ENCODE assay signal across 13 cellular contexts in the genomic region with DNA sequence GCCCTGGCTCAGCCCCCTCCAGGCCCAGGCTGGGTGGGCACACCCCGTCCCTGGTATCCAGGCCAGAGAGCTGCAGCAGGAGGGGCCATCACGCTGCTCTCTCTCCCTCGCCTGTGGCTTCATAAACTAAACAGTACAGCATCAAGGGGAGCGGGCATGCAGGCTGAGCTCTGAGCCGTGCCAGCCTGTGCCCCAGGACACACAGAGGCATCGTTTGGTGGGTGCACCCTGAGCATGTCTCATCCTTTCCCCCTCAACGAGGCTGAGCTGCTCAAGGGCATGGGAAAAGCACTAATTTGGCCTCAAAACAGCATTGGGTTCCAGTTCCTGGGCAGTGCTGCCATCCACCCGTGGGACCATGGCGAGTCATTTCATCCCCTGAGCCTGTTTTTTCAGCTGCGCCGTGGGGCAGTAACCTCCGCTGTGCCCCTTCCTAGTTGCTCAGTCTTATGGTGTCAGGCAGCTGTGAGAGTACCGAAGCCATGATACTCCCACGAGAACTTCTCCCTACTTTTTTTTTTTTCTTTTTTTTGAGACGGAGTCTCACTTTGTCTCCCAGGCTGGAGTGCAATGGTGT.
A peak's percentile ranks its signal among the peaks of the same experiment; 100 is the strongest.
DNase-seq lines count a peak whose midpoint lies in the region; ATAC-seq and TF ChIP-seq lines count a peak whose summit lies in the region.
"Had no signal": no experiment of that assay in that cellular context is flagged by ENCODE, and none has a peak within 500 bp of the region (broad histone marks: within the 10 kb centered on the region; RNA-seq: fewer than 3 reads in every experiment).

No MANE protein-coding gene starts in this region.

- intact Hi-C loops in Right ventricle myocardium inferior (cut with DNase I): loop anchor here (1.0 to 5.0 kb wide), 3 partner anchors 46 to 409 kb away; no protein-coding TSS in a partner anchor
- intact Hi-C loops in esophagus muscularis mucosa (cut with DNase I): no loop called here
- intact Hi-C loops in upper lobe of right lung (cut with DNase I): no loop called here

- DNase-seq in cardiac muscle cell (ENCODE audit: low read depth in 1 of 2, low spot score in 1 of 2) (no peak), Right ventricle myocardium inferior (ENCODE audit: missing footprints) (no peak), esophagus muscularis mucosa (ENCODE audit: extremely low spot score) (no peak), omental fat pad (ENCODE audit: low spot score) (peak; percentile 17), upper lobe of right lung (peak; percentile 83), NCI-H524 (lab: John Stamatoyannopoulos, UW) (no peak), D341Med (ENCODE audit: low spot score) (no peak), GM19240 (ENCODE audit: insufficient read length, low spot score) (no peak)
- DNase-seq: activated naive CD8-positive, alpha-beta T cell treated with anti-CD3 and anti-CD28 coated beads, Interleukin-2, amount 10 ng/mL, durations not matched to agents 7 days and 5 days; DMS79 treated with DMSO at 0.1 percent for 48 hours; NCI-H1092 treated with DMSO at 0.1 percent for 48 hours; NCI-H524 treated with DMSO at 0.1 percent for 48 hours; SW 1271 had no signal

- no peak for TF ChIP-seq POLR2A in esophagus muscularis mucosa (IDR thresholded peaks at IDR 0.05; ENCODE audit: low read depth)

- WGBS in esophagus muscularis mucosa: 73% methylated on average over 9 of the region's 15 CpGs

- ATAC-seq in Right ventricle myocardium inferior (no peak), omental fat pad (ENCODE audit: low FRiP score) (no peak), upper lobe of right lung (no peak)

- H3K4me1 ChIP-seq in cardiac muscle cell (ENCODE audit: low read depth) (no peaks in the 10 kb centered on the region), esophagus muscularis mucosa (peaks cover 47 to 91% (median 84%) of the 10 kb centered on the region in 4 donors), upper lobe of right lung (peaks cover 45% of the 10 kb centered on the region)

- no peaks in the 10 kb centered on the region for H3K9me3 ChIP-seq in cardiac muscle cell (ENCODE audit: low read depth)
- no peaks in the 10 kb centered on the region for H3K9me3 ChIP-seq in esophagus muscularis mucosa
- H3K9me3 ChIP-seq in upper lobe of right lung: no peaks in the 10 kb centered on the region

- H3K36me3 ChIP-seq in cardiac muscle cell (no peaks in the 10 kb centered on the region), esophagus muscularis mucosa (no peaks in the 10 kb centered on the region), upper lobe of right lung (no peaks in the 10 kb centered on the region)

- H3K27me3 ChIP-seq in cardiac muscle cell: no peaks in the 10 kb centered on the region
- no peaks in the 10 kb centered on the region for H3K27me3 ChIP-seq in esophagus muscularis mucosa
- no peaks in the 10 kb centered on the region for H3K27me3 ChIP-seq in upper lobe of right lung

- H3K27ac ChIP-seq in cardiac muscle cell (peak overlapping the region; percentile 53), esophagus muscularis mucosa (replicated peaks in 1 of 4) (peak overlapping the region; percentile 85 to 92 (median 87)), upper lobe of right lung (peak overlapping the region; percentile 85)

- H3K4me3 ChIP-seq in cardiac muscle cell (no peak overlapping the region), esophagus muscularis mucosa (no peak overlapping the region), upper lobe of right lung (no peak overlapping the region)

- no peak for TF ChIP-seq CTCF in cardiac muscle cell (IDR thresholded peaks at IDR 0.05; ENCODE audit: low read depth, low read length)
- no peak for TF ChIP-seq CTCF in esophagus muscularis mucosa (IDR thresholded peaks at IDR 0.05)
- no peak for TF ChIP-seq CTCF in omental fat pad (IDR thresholded peaks at IDR 0.05)
- no peak for TF ChIP-seq CTCF in upper lobe of right lung (IDR thresholded peaks at IDR 0.05)

- TF ChIP-seq EP300 in esophagus muscularis mucosa (IDR thresholded peaks at IDR 0.05): no peak

Comparison
In these comparisons a context has a peak if more than half of its experiments do, and no peak if none do; other contexts are left out.
1. DNase-seq: peak in omental fat pad (single experiment) and upper lobe of right lung (single experiment); none in cardiac muscle cell (0 of 2), Right ventricle myocardium inferior (single experiment), esophagus muscularis mucosa (single experiment), NCI-H524 (0 of 2), D341Med (single experiment) and GM19240 (single experiment).
2. Peak in every context shown above with its lines, with median percentiles within 50 percentile points of each other: H3K27ac ChIP-seq.